13 cellular contexts compared by ENCODE assay signal in genomic region chr2:46815121-46815802, GRCh38.
A peak's percentile ranks its signal among the peaks of the same experiment; 100 is the strongest.
DNase-seq lines count a peak whose midpoint lies in the region; ATAC-seq and TF ChIP-seq lines count a peak whose summit lies in the region.
"Had no signal": no experiment of that assay in that cellular context is flagged by ENCODE, and none has a peak within 500 bp of the region (broad histone marks: within the 10 kb centered on the region; RNA-seq: fewer than 3 reads in every experiment).

No MANE protein-coding gene starts in this region.

- no peak overlapping the region for H4K91ac ChIP-seq in trophoblast cell (ENCODE audit: low read depth, low read length)

- DNase-seq in CMK (ENCODE audit: low read depth), result peak; percentile 49
- DNase-seq in NB4 (ENCODE audit: low read depth), result peak; percentile 58
- DNase-seq in erythroblast (lab: John Stamatoyannopoulos, UW), result peak; percentile 21 to 23
- peak; percentile 56 to 72 for DNase-seq in trophoblast cell
- DNase-seq in SKM-1 treated with dmso at 0.1 percent for 144 hours (lab: John Stamatoyannopoulos, UW; ENCODE audit: unreplicated experiment), result no peak
- no peak for DNase-seq in DMS114 treated with DMSO at 0.1 percent for 48 hours (lab: John Stamatoyannopoulos, UW; ENCODE audit: unreplicated experiment)
- no peak for DNase-seq in NCI-H510A (lab: John Stamatoyannopoulos, UW)
- DNase-seq: effector CD4-positive, alpha-beta T cell; NCI-H2227 treated with DMSO at 0.1 percent for 48 hours; T-helper 9 cell had no signal

- H2AK5ac ChIP-seq in trophoblast cell (ENCODE audit: low read length), result no peak overlapping the region

- no peak overlapping the region for H4K8ac ChIP-seq in trophoblast cell (ENCODE audit: low read depth, low read length)

- H2BK5ac ChIP-seq in trophoblast cell (ENCODE audit: low read depth, low read length, poor library complexity), result no peak overlapping the region

- H2AFZ ChIP-seq in trophoblast cell (ENCODE audit: insufficient read depth, low read length, poor library complexity), result no peak overlapping the region

- TF ChIP-seq CTCF in NB4 (IDR thresholded peaks at IDR 0.05; ENCODE audit: low read depth, low read length), result peak; percentile 16

- no peak overlapping the region for H3K14ac ChIP-seq in trophoblast cell (ENCODE audit: low read length)

- no peak overlapping the region for H3K4ac ChIP-seq in trophoblast cell (ENCODE audit: low read depth, low read length)

- H4K12ac ChIP-seq in trophoblast cell (ENCODE audit: low read depth, low read length), result no peak overlapping the region

- H3K9ac ChIP-seq in trophoblast cell (ENCODE audit: low read length), result no peak overlapping the region

- no peaks in the 10 kb centered on the region for H3K36me3 ChIP-seq in trophoblast cell (ENCODE audit: control insufficient read depth in 1 of 2, insufficient read depth in 2 of 2, low read length in 2 of 2)

- H3K27me3 ChIP-seq in trophoblast cell (ENCODE audit: insufficient read depth, low read length), result no peaks in the 10 kb centered on the region

- no peak overlapping the region for H3K23ac ChIP-seq in trophoblast cell (ENCODE audit: low read length)

- no CpG with 5 or more reads among the region's 10 CpGs for WGBS in trophoblast cell (ENCODE audit: extremely low coverage, insufficient coverage, insufficient read length)

- no peaks in the 10 kb centered on the region for H3K4me1 ChIP-seq in trophoblast cell (ENCODE audit: control insufficient read depth in 1 of 2, insufficient read depth in 2 of 2, low read length in 2 of 2)

- TF ChIP-seq POLR2A in NB4 (IDR thresholded peaks at IDR 0.05; ENCODE audit: extremely low read depth, insufficient read length) (no peak), erythroblast (IDR thresholded peaks at IDR 0.05; ENCODE audit: low read length) (no peak)

- H3K4me3 ChIP-seq in NB4 (ENCODE audit: low read depth, low read length), result no peak overlapping the region
- no peak overlapping the region for H3K4me3 ChIP-seq in trophoblast cell (ENCODE audit: low read depth, low read length)
- H3K4me3 ChIP-seq: lung had no signal

- no peak overlapping the region for H2BK120ac ChIP-seq in trophoblast cell (ENCODE audit: insufficient read depth, low read length, poor library complexity)

- H3K79me2 ChIP-seq in trophoblast cell (ENCODE audit: control insufficient read depth, insufficient read depth, low read length, poor library complexity), result no peaks in the 10 kb centered on the region

- no peaks in the 10 kb centered on the region for H3K79me1 ChIP-seq in trophoblast cell (ENCODE audit: low read length)

- no peak overlapping the region for H3K27ac ChIP-seq in trophoblast cell (ENCODE audit: low read depth, low read length)

- H3K9me3 ChIP-seq in trophoblast cell (ENCODE audit: insufficient read depth, low read depth, low read length), result no peaks in the 10 kb centered on the region

- H2BK12ac ChIP-seq in trophoblast cell (ENCODE audit: low read length), result no peak overlapping the region

- H3K18ac ChIP-seq in trophoblast cell (ENCODE audit: low read length), result no peak overlapping the region

- no peak for ATAC-seq in GM21423 (IDR thresholded peaks at IDR 0.05; ENCODE audit: unreplicated experiment)
- ATAC-seq: Panc1 had no signal

- no peak overlapping the region for H3K4me2 ChIP-seq in trophoblast cell (ENCODE audit: low read length)

Comparison
In these comparisons a context has a peak if more than half of its experiments do, and no peak if none do; other contexts are left out.
1. DNase-seq: peak in CMK (single experiment), NB4 (single experiment), erythroblast (2 of 2) and trophoblast cell (2 of 2); none in SKM-1 treated with dmso at 0.1 percent for 144 hours (single experiment), DMS114 treated with DMSO at 0.1 percent for 48 hours (single experiment) and NCI-H510A (single experiment).